8 cellular contexts compared by ENCODE assay signal in the genomic region with DNA sequence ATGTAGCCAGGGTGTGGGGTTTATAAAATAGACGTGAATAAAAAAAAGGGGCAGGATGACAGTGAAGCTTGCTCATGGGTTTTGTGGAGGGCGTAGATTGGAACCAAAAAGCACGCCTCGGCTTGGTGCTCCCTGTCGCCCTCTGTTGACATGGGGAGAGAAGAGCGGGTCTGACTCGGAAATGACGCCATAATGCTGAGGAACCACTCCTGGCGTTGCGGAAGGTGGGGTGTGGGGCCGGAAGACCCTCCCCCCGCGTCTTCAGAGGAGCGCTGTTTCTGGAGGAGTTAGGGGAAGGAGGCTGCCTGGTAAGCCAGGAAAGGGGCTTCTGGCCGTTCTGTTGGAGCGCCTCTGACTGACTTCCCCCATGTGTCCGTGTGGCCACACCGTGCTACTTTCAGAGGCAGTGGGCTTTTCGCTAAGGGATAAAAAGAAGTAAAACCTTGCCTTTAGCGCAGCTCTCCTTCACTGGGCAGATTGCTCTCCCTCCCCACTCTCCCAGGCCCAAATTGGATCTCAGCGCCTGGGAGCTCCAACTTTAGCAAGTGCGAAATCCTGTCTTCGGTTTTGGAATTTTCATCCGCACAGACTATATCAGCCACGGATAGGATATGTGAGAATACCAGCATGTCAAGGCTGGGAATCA. TPM values are rescaled to one million over a fixed set of nuclear protein-coding genes. Genes with fewer than 3 reads are reported as not detected.
DNase-seq lines count a peak whose midpoint lies in the region; ATAC-seq and TF ChIP-seq lines count a peak whose summit lies in the region.

No MANE protein-coding gene starts in this region.

- WGBS in urinary bladder = 10% methylated on average over 25 of the region's 25 CpGs

- peaks cover 3% of the 10 kb centered on the region for H3K36me3 Mint-ChIP-seq in progenitor cell of endocrine pancreas (ENCODE audit: insufficient read depth)

- DNase-seq in ELF-1 (ENCODE audit: low read depth, low spot score) (peak; percentile 97), LoVo (ENCODE audit: low spot score) (peak; percentile 89), T follicular helper cell (ENCODE audit: low read depth) (peak; percentile 76), amniotic epithelial cell (ENCODE audit: low read depth) (peak; percentile 81), left ventricle myocardium superior (peak; percentile 83), progenitor cell of endocrine pancreas (ENCODE audit: low spot score, unreplicated experiment) (peak; percentile 59)

- ATAC-seq in GM21786 (IDR thresholded peaks at IDR 0.05; ENCODE audit: unreplicated experiment) = peak; percentile 93
- peak; percentile 81 for ATAC-seq in left ventricle myocardium superior

- peaks cover 1% of the 10 kb centered on the region for H3K4me1 ChIP-seq in urinary bladder (ENCODE audit: insufficient read depth)

- peak; percentile 78 for TF ChIP-seq CTCF in progenitor cell of endocrine pancreas (IDR thresholded peaks at IDR 0.05; ENCODE audit: unreplicated experiment)

- H3K9me3 Mint-ChIP-seq in progenitor cell of endocrine pancreas (ENCODE audit: low read depth) = peaks cover 4% of the 10 kb centered on the region

- peak overlapping the region; percentile 94 for H3K27ac Mint-ChIP-seq in progenitor cell of endocrine pancreas

- peak overlapping the region; percentile 90 for H3K4me3 Mint-ChIP-seq in progenitor cell of endocrine pancreas (ENCODE audit: low read depth)

- no peaks in the 10 kb centered on the region for H3K36me3 ChIP-seq in urinary bladder (ENCODE audit: insufficient read depth)

- intact Hi-C loops in left ventricle myocardium superior (cut with micrococcal nuclease) = no loop called here

- H3K27me3 Mint-ChIP-seq in progenitor cell of endocrine pancreas = no peaks in the 10 kb centered on the region

- H3K4me3 ChIP-seq in urinary bladder (ENCODE audit: low read depth, low read length) = peak overlapping the region; percentile 58

- H3K4me1 Mint-ChIP-seq in progenitor cell of endocrine pancreas (ENCODE audit: low read depth) = peaks cover 7% of the 10 kb centered on the region

- no peak overlapping the region for H3K27ac ChIP-seq in urinary bladder (ENCODE audit: low read depth)

RNA-seq across cellular contexts. Expression of a gene that starts 42.8 kb away (rescaled TPM):
- total RNA-seq in left ventricle myocardium superior (39.9 TPM), progenitor cell of endocrine pancreas (28.2 and 31.0 TPM in 2 replicates), urinary bladder (20.2 TPM)
- polyA plus RNA-seq in urinary bladder = 15.0 TPM

RNA-seq across cellular contexts. Expression of a gene that starts 44.7 kb away (rescaled TPM):
- 8.8 TPM for total RNA-seq in left ventricle myocardium superior
- total RNA-seq in progenitor cell of endocrine pancreas = 14.0 and 15.8 TPM in 2 replicates
- total RNA-seq in urinary bladder = 124 TPM
- 28.1 TPM for polyA plus RNA-seq in urinary bladder
